15 cellular contexts compared by ENCODE assay signal in the genomic region with DNA sequence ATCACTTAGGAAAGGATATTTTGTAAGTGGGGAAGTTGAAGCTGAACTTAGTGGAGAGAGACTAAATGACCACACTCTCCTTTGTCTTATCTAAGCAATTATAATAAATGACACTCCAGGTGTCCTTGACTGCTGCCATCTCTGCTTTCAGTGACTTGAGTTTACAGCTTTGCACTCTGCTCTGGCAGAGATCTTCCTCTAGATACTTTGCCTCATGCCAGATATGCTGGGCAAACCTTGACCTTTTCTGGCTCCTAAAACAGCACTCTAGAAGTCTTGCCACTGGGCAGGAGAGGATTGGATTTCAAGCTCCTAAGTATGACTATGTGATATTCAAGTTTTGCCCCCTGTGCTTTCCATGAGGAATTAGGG.
DNase-seq lines count a peak whose midpoint lies in the region; ATAC-seq lines count a peak whose summit lies in the region.
"Had no signal": no experiment of that assay in that cellular context is flagged by ENCODE, and none has a peak within 500 bp of the region (broad histone marks: within the 10 kb centered on the region; RNA-seq: fewer than 3 reads in every experiment).

No MANE protein-coding gene starts in this region.

- POLR2A ChIA-PET in activated CD4-positive, alpha-beta T cell treated with anti-CD3 and anti-CD28 coated beads for 36 hours (lab: Charles Lee): no interaction called here

- no peak overlapping the region for H3K4me3 Mint-ChIP-seq in activated CD4-positive, alpha-beta T cell treated with anti-CD3 and anti-CD28 coated beads for 36 hours
- H3K4me3 Mint-ChIP-seq in stimulated activated memory B cell treated with anti-CD40 and anti-IgM and Interleukin-4, amounts not matched to agents 10 μg/mL and 1 μg/mL and 100 μg/mL, for 72 hours: no peak overlapping the region

- H3K4me1 Mint-ChIP-seq in activated CD4-positive, alpha-beta T cell treated with anti-CD3 and anti-CD28 coated beads for 36 hours: peaks cover 35% of the 10 kb centered on the region
- peaks cover 19% of the 10 kb centered on the region for H3K4me1 Mint-ChIP-seq in stimulated activated memory B cell treated with anti-CD40 and anti-IgM and Interleukin-4, amounts not matched to agents 10 μg/mL and 1 μg/mL and 100 μg/mL, for 72 hours

- CTCF ChIA-PET in activated CD4-positive, alpha-beta T cell treated with anti-CD3 and anti-CD28 coated beads for 36 hours (lab: Charles Lee): interaction anchor here (1.4 kb wide), 1 partner anchor 33 kb away, joined by 4 read pairs; a partner anchor contains a TSS

- H3K27me3 Mint-ChIP-seq in activated CD4-positive, alpha-beta T cell treated with anti-CD3 and anti-CD28 coated beads for 36 hours: no peaks in the 10 kb centered on the region
- no peaks in the 10 kb centered on the region for H3K27me3 Mint-ChIP-seq in stimulated activated memory B cell treated with anti-CD40 and anti-IgM and Interleukin-4, amounts not matched to agents 10 μg/mL and 1 μg/mL and 100 μg/mL, for 72 hours

- intact Hi-C loops in activated CD4-positive, alpha-beta T cell treated with anti-CD3 and anti-CD28 coated beads for 36 hours (cut with DNase I, micrococcal nuclease): no loop called here

- peaks cover 9% of the 10 kb centered on the region for H3K36me3 Mint-ChIP-seq in activated CD4-positive, alpha-beta T cell treated with anti-CD3 and anti-CD28 coated beads for 36 hours (ENCODE audit: low read depth)
- peaks cover 12% of the 10 kb centered on the region for H3K36me3 Mint-ChIP-seq in stimulated activated memory B cell treated with anti-CD40 and anti-IgM and Interleukin-4, amounts not matched to agents 10 μg/mL and 1 μg/mL and 100 μg/mL, for 72 hours

- ATAC-seq in activated CD4-positive, alpha-beta T cell treated with anti-CD3 and anti-CD28 coated beads for 36 hours: peak; percentile 27
- ATAC-seq in HG02763 (IDR thresholded peaks at IDR 0.05; ENCODE audit: unreplicated experiment): peak; percentile 18
- no peak for ATAC-seq in stimulated activated memory B cell treated with anti-CD40 and anti-IgM and Interleukin-4, amounts not matched to agents 10 μg/mL and 1 μg/mL and 100 μg/mL, for 72 hours

- DNase-seq in activated CD4-positive, alpha-beta T cell treated with anti-CD3 and anti-CD28 coated beads for 36 hours: no peak
- no peak for DNase-seq in activated CD4-positive, alpha-beta T cell treated with anti-CD3 and anti-CD28 coated beads, Interleukin-2, amount 50 U/mL, for 1 hour
- DNase-seq in NCI-H69 (lab: John Stamatoyannopoulos, UW): peak; percentile 36
- DNase-seq in NCI-H774 (lab: John Stamatoyannopoulos, UW): no peak
- DNase-seq in medulla oblongata (ENCODE audit: extremely low spot score): no peak
- DNase-seq in KG1 (lab: John Stamatoyannopoulos, UW): no peak
- DNase-seq: activated CD8-positive, alpha-beta memory T cell treated with anti-CD3 and anti-CD28 coated beads, Interleukin-2, amount 50 U/mL, for 48 hours; aorta; COR-L47; HCEC 1CT; MM.1S; NCI-H2227 treated with DMSO at 0.1 percent for 48 hours; ovary had no signal

- no peaks in the 10 kb centered on the region for H3K9me3 Mint-ChIP-seq in activated CD4-positive, alpha-beta T cell treated with anti-CD3 and anti-CD28 coated beads for 36 hours (ENCODE audit: low read depth)
- H3K9me3 Mint-ChIP-seq in stimulated activated memory B cell treated with anti-CD40 and anti-IgM and Interleukin-4, amounts not matched to agents 10 μg/mL and 1 μg/mL and 100 μg/mL, for 72 hours: no peaks in the 10 kb centered on the region

- H3K27ac Mint-ChIP-seq in activated CD4-positive, alpha-beta T cell treated with anti-CD3 and anti-CD28 coated beads for 36 hours: no peak overlapping the region
- H3K27ac Mint-ChIP-seq in stimulated activated memory B cell treated with anti-CD40 and anti-IgM and Interleukin-4, amounts not matched to agents 10 μg/mL and 1 μg/mL and 100 μg/mL, for 72 hours: peak overlapping the region; percentile 66
